In genomic region chr11:134801526-134801925, GRCh38 we compare ENCODE assay signal across 1 cellular context.
TF ChIP-seq lines count a peak whose summit lies in the region.

No MANE protein-coding gene starts in this region.

TF ChIP-seq in SK-N-SH, 30 proteins besides CTCF, POLR2A, EP300 and RAD21 (continued from another document):
- no peak for TF ChIP-seq PBX3 (IDR thresholded peaks at IDR 0.05)
TF ChIP-seq in SK-N-SH: peak in this region for 0.
